Comparison of ENCODE assay signal across 20 cellular contexts in the genomic region with DNA sequence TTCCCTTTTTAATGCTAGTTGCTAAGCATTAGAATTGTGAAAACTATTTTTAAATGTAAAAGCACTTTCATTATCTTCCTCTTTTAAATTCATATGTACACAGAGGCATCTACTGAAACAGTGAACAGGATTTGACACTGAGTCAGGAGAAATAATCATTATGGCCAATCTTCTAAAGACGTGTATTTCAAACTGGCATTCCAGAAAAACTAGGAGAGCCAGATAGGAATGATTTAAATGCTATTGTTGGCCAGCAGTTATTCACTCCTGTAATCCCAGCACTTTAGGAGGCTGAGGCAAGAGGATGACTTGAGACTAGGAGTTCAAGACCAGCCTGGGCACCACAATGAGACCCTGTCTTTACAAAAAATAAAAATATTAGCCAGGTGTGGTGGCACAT.
DNase-seq lines count a peak whose midpoint lies in the region; ATAC-seq and TF ChIP-seq lines count a peak whose summit lies in the region.
"Had no signal": no experiment of that assay in that cellular context is flagged by ENCODE, and none has a peak within 500 bp of the region (broad histone marks: within the 10 kb centered on the region; RNA-seq: fewer than 3 reads in every experiment).

No MANE protein-coding gene starts in this region.

- no peak overlapping the region for H3K23ac ChIP-seq in H9 (ENCODE audit: insufficient read length, low read depth, low read length)

- intact Hi-C loops in thyroid gland (cut with DNase I) = no loop called here

- H3T11ph ChIP-seq in H9 (ENCODE audit: low read length) = no peak overlapping the region

- no peak for TF ChIP-seq POLR2A in thyroid gland (IDR thresholded peaks at IDR 0.05)

- no peak overlapping the region for H4K91ac ChIP-seq in H9 (ENCODE audit: insufficient read length, low read depth, low read length)

- no peak overlapping the region for H2BK12ac ChIP-seq in H9 (ENCODE audit: insufficient read length, low read depth, low read length)

- no peak overlapping the region for H3K18ac ChIP-seq in H9 (ENCODE audit: insufficient read length, low read depth, low read length)

- WGBS in H9 (ENCODE audit: extremely low coverage, insufficient read length, low lambda C conversion rate) = no CpG with 5 or more reads among the region's 1 CpG
- WGBS in thyroid gland, 2 donors = 80 to 86% methylated on average over 1 of the region's 1 CpG

- no peaks in the 10 kb centered on the region for H3K27me3 ChIP-seq in ACC112 (ENCODE audit: insufficient read depth, low read length)
- no peaks in the 10 kb centered on the region for H3K27me3 ChIP-seq in H9 (ENCODE audit: insufficient read depth, low read length)
- H3K27me3 ChIP-seq in thyroid gland = no peaks in the 10 kb centered on the region
- H3K27me3 ChIP-seq: SJSA1 had no signal

- H2BK5ac ChIP-seq in H9 (ENCODE audit: insufficient read length, low read length) = no peak overlapping the region

- H3K36me3 Mint-ChIP-seq in H9 (ENCODE audit: insufficient read depth in 1 of 3, low read depth in 3 of 3) = peaks cover 0 to 12% (median 9%) of the 10 kb centered on the region in 3 experiments; a peak in 6 of 7 replicates
- H3K36me3 Mint-ChIP-seq: CD8-positive, alpha-beta memory T cell had no signal

- H3K4me1 ChIP-seq in ACC112 (ENCODE audit: control insufficient read depth, insufficient read depth, low read length, unreplicated experiment) (no peaks in the 10 kb centered on the region), H9 (ENCODE audit: insufficient read depth, low read length) (peaks cover 2% of the 10 kb centered on the region; the same call in 1 of the 2 replicates), thyroid gland (no peaks in the 10 kb centered on the region)
- H3K4me1 ChIP-seq: SJSA1 had no signal

- H2BK120ac ChIP-seq in H9 (ENCODE audit: low read depth, low read length, poor library complexity, severe bottlenecking) = no peak overlapping the region

- H3K27me3 Mint-ChIP-seq in H9 (ENCODE audit: low read depth) = no peaks in the 10 kb centered on the region
- H3K27me3 Mint-ChIP-seq: CD8-positive, alpha-beta memory T cell had no signal

- H3K9me3 ChIP-seq in H9 (ENCODE audit: control insufficient read depth, low read depth, low read length) (no peaks in the 10 kb centered on the region), SK-N-MC (ENCODE audit: low read depth, low read length) (no peaks in the 10 kb centered on the region), thyroid gland (no peaks in the 10 kb centered on the region)
- H3K9me3 ChIP-seq: SJSA1 had no signal

- H3K9me3 Mint-ChIP-seq in H9 = peaks cover 6 to 9% of the 10 kb centered on the region in 2 experiments; a peak in 4 of 5 replicates
- H3K9me3 Mint-ChIP-seq: CD8-positive, alpha-beta memory T cell had no signal

- ATAC-seq in GM18909 (IDR thresholded peaks at IDR 0.05; ENCODE audit: poor library complexity, unreplicated experiment) = no peak
- ATAC-seq: HepG2 had no signal

- peaks cover 50 to 55% of the 10 kb centered on the region in 2 experiments for H3K4me1 Mint-ChIP-seq in H9

- H3K4ac ChIP-seq in H9 (ENCODE audit: low read depth, low read length) = no peak overlapping the region

- H3K23me2 ChIP-seq in H9 (ENCODE audit: insufficient read length, low read depth, low read length, poor library complexity, severe bottlenecking) = no peaks in the 10 kb centered on the region

- H3K27ac ChIP-seq in ACC112 (ENCODE audit: low read depth, low read length) = no peak overlapping the region
- no peak overlapping the region for H3K27ac ChIP-seq in H9 (ENCODE audit: insufficient read length, low read depth, low read length)
- H3K27ac ChIP-seq in SK-N-MC = peak overlapping the region; percentile 10; the same call in 1 of the 2 replicates
- no peak overlapping the region for H3K27ac ChIP-seq in thyroid gland
- no peak overlapping the region for H3K27ac ChIP-seq in substantia nigra (ENCODE audit: low read depth, low read length, poor library complexity, severe bottlenecking)
- H3K27ac ChIP-seq: GM23248, SJSA1 had no signal

- no peak overlapping the region for H3K4me3 Mint-ChIP-seq in H9
- H3K4me3 Mint-ChIP-seq: CD8-positive, alpha-beta memory T cell had no signal

- no peak overlapping the region for H3K56ac ChIP-seq in H9 (ENCODE audit: insufficient read length, low read depth, low read length)

- no peaks in the 10 kb centered on the region for H3K36me3 ChIP-seq in ACC112 (ENCODE audit: insufficient read depth, low read length)
- H3K36me3 ChIP-seq in SK-N-MC (ENCODE audit: insufficient read depth, low read length) = no peaks in the 10 kb centered on the region
- H3K36me3 ChIP-seq in thyroid gland = no peaks in the 10 kb centered on the region
- H3K36me3 ChIP-seq: SJSA1 had no signal

- H4K8ac ChIP-seq in H9 (replicated peaks; ENCODE audit: insufficient read length, low read depth, low read length) = no peak overlapping the region

- H3K4me3 ChIP-seq in ACC112 (ENCODE audit: low read depth, low read length) = no peak overlapping the region
- no peak overlapping the region for H3K4me3 ChIP-seq in SK-N-MC
- H3K4me3 ChIP-seq in fibroblast of the aortic adventitia (ENCODE audit: low read depth, low read length) = no peak overlapping the region
- H3K4me3 ChIP-seq in thyroid gland (replicated peaks in 1 of 3) = no peak overlapping the region
- H3K4me3 ChIP-seq: GM23248, SJSA1 had no signal

- H3K79me1 ChIP-seq in H9 (ENCODE audit: insufficient read depth, low read depth, low read length, poor library complexity, severe bottlenecking) = no peaks in the 10 kb centered on the region

- no peak overlapping the region for H3K4me2 ChIP-seq in H9 (ENCODE audit: insufficient read depth, insufficient read length, low read length)

- H4K20me1 ChIP-seq in H9 (ENCODE audit: control insufficient read depth, insufficient read depth, insufficient read length) = no peaks in the 10 kb centered on the region

- H2AK5ac ChIP-seq in H9 (ENCODE audit: insufficient read length, low read length) = no peak overlapping the region

- H3K9ac ChIP-seq in H9 (ENCODE audit: extremely low read depth, insufficient read length, low read length) (no peak overlapping the region), SK-N-MC (ENCODE audit: insufficient read length) (no peak overlapping the region)
- H3K9ac ChIP-seq: GM23248 had no signal

- no peak overlapping the region for H3K14ac ChIP-seq in H9 (ENCODE audit: insufficient read depth, low read length)

- H2BK20ac ChIP-seq in H9 (ENCODE audit: low read depth, low read length, poor library complexity, severe bottlenecking) = no peak overlapping the region

- TF ChIP-seq CTCF in H9 (conservative IDR thresholded peaks at IDR 0.05) = no peak
- TF ChIP-seq CTCF in fibroblast of the aortic adventitia (IDR thresholded peaks at IDR 0.05; ENCODE audit: insufficient read depth, low read length) = no peak
- no peak for TF ChIP-seq CTCF in thyroid gland (IDR thresholded peaks at IDR 0.05)

- no peak overlapping the region for H4K5ac ChIP-seq in H9 (ENCODE audit: insufficient read length, low read depth, low read length)

- H2BK15ac ChIP-seq in H9 (ENCODE audit: low read depth, low read length) = no peak overlapping the region

- H3K79me2 ChIP-seq in ACC112 (ENCODE audit: control insufficient read depth, insufficient read depth, low read length, unreplicated experiment) (no peaks in the 10 kb centered on the region), H9 (ENCODE audit: insufficient read depth, low read length) (no peaks in the 10 kb centered on the region)

- H2AFZ ChIP-seq in ACC112 (ENCODE audit: low read length, unreplicated experiment) (peak overlapping the region; percentile 5), H9 (ENCODE audit: low read length) (no peak overlapping the region)
- H2AFZ ChIP-seq: GM23248 had no signal

- H3K27ac Mint-ChIP-seq in H9 = peak overlapping the region in 2 of 3 experiments; percentile 66 to 80; a peak in 3 of 7 replicates
- H3K27ac Mint-ChIP-seq: CD8-positive, alpha-beta memory T cell had no signal

- DNase-seq in H9 = no peak
- DNase-seq in SK-N-MC (ENCODE audit: low read depth, low spot score) = no peak
- DNase-seq in fibroblast of the aortic adventitia (ENCODE audit: low read depth) = peak; percentile 61
- DNase-seq in thyroid gland = no peak
- no peak for DNase-seq in substantia nigra (lab: John Stamatoyannopoulos, UW)
- DNase-seq in amniotic stem cell (lab: John Stamatoyannopoulos, UW) = no peak
- DNase-seq: C1 segment of cervical spinal cord; CD8-positive, alpha-beta memory T cell; DMS53; GM23248; KG1; NCI-H1436; NCI-H1930; NCI-H226; NCI-H524; NCI-H82 had no signal
